Comparison of ENCODE assay signal across 1 cellular context in the genomic region with DNA sequence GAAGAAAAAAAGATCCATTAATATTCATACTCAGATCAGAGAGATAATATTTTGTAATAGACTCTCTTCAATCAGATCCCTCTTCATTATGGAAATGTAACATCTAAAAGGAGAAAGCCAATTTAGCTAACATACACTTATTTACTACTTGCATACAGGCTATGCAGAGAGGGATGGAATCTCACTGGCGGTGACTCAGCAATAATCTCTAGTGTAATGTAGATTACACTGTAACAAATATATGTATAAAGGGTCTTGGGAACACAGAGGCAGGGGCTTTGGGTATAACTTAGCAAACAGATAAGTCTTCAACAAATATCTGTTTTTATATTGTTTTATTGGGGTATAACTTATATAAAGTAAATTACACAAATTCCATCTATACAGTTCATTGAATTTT.
TF ChIP-seq lines count a peak whose summit lies in the region.

No MANE protein-coding gene starts in this region.

TF ChIP-seq in GM23338, 12 proteins besides CTCF, POLR2A, EP300 and RAD21:
- TF ChIP-seq ZNF462 (CRISPR knock-in tag; IDR thresholded peaks at IDR 0.05): no peak
- TF ChIP-seq EZH2phosphoT487 (IDR thresholded peaks at IDR 0.05; ENCODE audit: unreplicated experiment): no peak
- TF ChIP-seq NANOG (IDR thresholded peaks at IDR 0.05; ENCODE audit: borderline replicate concordance): no peak
- no peak for TF ChIP-seq STAT1 (IDR thresholded peaks at IDR 0.05; ENCODE audit: unreplicated experiment)
- no peak for TF ChIP-seq ZNF114 (CRISPR knock-in tag; IDR thresholded peaks at IDR 0.05)
- TF ChIP-seq EZH2 (IDR thresholded peaks at IDR 0.05; ENCODE audit: low read depth, unreplicated experiment): no peak
- no peak for TF ChIP-seq CREB1 (CRISPR knock-in tag; IDR thresholded peaks at IDR 0.05; ENCODE audit: low read depth)
- TF ChIP-seq JUNB (IDR thresholded peaks at IDR 0.05; ENCODE audit: unreplicated experiment): no peak
- no peak for TF ChIP-seq ZNF331 (CRISPR knock-in tag; IDR thresholded peaks at IDR 0.05; ENCODE audit: low read depth)
- TF ChIP-seq, protein P1, sequence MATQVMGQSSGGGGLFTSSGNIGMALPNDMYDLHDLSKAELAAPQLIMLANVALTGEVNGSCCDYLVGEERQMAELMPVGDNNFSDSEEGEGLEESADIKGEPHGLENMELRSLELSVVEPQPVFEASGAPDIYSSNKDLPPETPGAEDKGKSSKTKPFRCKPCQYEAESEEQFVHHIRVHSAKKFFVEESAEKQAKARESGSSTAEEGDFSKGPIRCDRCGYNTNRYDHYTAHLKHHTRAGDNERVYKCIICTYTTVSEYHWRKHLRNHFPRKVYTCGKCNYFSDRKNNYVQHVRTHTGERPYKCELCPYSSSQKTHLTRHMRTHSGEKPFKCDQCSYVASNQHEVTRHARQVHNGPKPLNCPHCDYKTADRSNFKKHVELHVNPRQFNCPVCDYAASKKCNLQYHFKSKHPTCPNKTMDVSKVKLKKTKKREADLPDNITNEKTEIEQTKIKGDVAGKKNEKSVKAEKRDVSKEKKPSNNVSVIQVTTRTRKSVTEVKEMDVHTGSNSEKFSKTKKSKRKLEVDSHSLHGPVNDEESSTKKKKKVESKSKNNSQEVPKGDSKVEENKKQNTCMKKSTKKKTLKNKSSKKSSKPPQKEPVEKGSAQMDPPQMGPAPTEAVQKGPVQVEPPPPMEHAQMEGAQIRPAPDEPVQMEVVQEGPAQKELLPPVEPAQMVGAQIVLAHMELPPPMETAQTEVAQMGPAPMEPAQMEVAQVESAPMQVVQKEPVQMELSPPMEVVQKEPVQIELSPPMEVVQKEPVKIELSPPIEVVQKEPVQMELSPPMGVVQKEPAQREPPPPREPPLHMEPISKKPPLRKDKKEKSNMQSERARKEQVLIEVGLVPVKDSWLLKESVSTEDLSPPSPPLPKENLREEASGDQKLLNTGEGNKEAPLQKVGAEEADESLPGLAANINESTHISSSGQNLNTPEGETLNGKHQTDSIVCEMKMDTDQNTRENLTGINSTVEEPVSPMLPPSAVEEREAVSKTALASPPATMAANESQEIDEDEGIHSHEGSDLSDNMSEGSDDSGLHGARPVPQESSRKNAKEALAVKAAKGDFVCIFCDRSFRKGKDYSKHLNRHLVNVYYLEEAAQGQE (IDR thresholded peaks at IDR 0.05; ENCODE audit: unreplicated experiment): no peak
- no peak for TF ChIP-seq POLR2AphosphoS5 (IDR thresholded peaks at IDR 0.05; ENCODE audit: low read depth)
- TF ChIP-seq, protein P2, sequence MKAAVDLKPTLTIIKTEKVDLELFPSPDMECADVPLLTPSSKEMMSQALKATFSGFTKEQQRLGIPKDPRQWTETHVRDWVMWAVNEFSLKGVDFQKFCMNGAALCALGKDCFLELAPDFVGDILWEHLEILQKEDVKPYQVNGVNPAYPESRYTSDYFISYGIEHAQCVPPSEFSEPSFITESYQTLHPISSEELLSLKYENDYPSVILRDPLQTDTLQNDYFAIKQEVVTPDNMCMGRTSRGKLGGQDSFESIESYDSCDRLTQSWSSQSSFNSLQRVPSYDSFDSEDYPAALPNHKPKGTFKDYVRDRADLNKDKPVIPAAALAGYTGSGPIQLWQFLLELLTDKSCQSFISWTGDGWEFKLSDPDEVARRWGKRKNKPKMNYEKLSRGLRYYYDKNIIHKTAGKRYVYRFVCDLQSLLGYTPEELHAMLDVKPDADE (IDR thresholded peaks at IDR 0.05): no peak
